14 cellular contexts compared by ENCODE assay signal in genomic region chr10:132847856-132848255, GRCh38.
DNase-seq lines count a peak whose midpoint lies in the region; ATAC-seq and TF ChIP-seq lines count a peak whose summit lies in the region.
"Had no signal": no experiment of that assay in that cellular context is flagged by ENCODE, and none has a peak within 500 bp of the region (broad histone marks: within the 10 kb centered on the region; RNA-seq: fewer than 3 reads in every experiment).

No MANE protein-coding gene starts in this region.

- no peak overlapping the region for H3K27ac ChIP-seq in Peyer's patch
- H3K27ac ChIP-seq in thyroid gland: peak overlapping the region in 1 of 3 donors; percentile 46
- no peak overlapping the region for H3K27ac ChIP-seq in MM.1S (ENCODE audit: low read length)
- H3K27ac ChIP-seq: heart right ventricle, WERI-Rb-1 had no signal

- WGBS in thyroid gland, 2 donors: 8 to 13% methylated on average over 17 of the region's 17 CpGs

- H3F3A ChIP-seq in MM.1S (ENCODE audit: insufficient read depth, low read length): no peaks in the 10 kb centered on the region

- no peak overlapping the region for H3K4me2 ChIP-seq in MM.1S (ENCODE audit: low read depth, low read length)

- TF ChIP-seq CTCF in Peyer's patch (IDR thresholded peaks at IDR 0.05): no peak
- no peak for TF ChIP-seq CTCF in thyroid gland (IDR thresholded peaks at IDR 0.05)
- no peak for TF ChIP-seq CTCF in MM.1S (IDR thresholded peaks at IDR 0.05; ENCODE audit: low read length)

- H3K27ac Mint-ChIP-seq in memory B cell: no peak overlapping the region

- H3K9me3 ChIP-seq in Peyer's patch (peaks cover 0 to 9% (median 1%) of the 10 kb centered on the region in 4 donors), thyroid gland (no peaks in the 10 kb centered on the region), MM.1S (replicated peaks; ENCODE audit: insufficient read depth, low read length) (no peaks in the 10 kb centered on the region)

- H3K4me3 Mint-ChIP-seq in memory B cell: peak overlapping the region; percentile 67

- H3K27me3 ChIP-seq in Peyer's patch: no peaks in the 10 kb centered on the region
- no peaks in the 10 kb centered on the region for H3K27me3 ChIP-seq in thyroid gland
- peaks cover 29% of the 10 kb centered on the region for H3K27me3 ChIP-seq in MM.1S (replicated peaks; ENCODE audit: insufficient read depth, low read length)

- no peak overlapping the region for H3K4me3 ChIP-seq in Peyer's patch
- no peak overlapping the region for H3K4me3 ChIP-seq in thyroid gland (replicated peaks in 1 of 3)
- no peak overlapping the region for H3K4me3 ChIP-seq in MM.1S (ENCODE audit: low read length)

- peaks cover 4% of the 10 kb centered on the region for H3K4me1 Mint-ChIP-seq in memory B cell

- no peaks in the 10 kb centered on the region for H3K79me2 ChIP-seq in MM.1S (ENCODE audit: low read length)

- H3K9me3 Mint-ChIP-seq in memory B cell: no peaks in the 10 kb centered on the region

- H3K9me2 ChIP-seq in MM.1S (replicated peaks; ENCODE audit: insufficient read depth, low read length): no peaks in the 10 kb centered on the region

- intact Hi-C loops in cardiac septum (cut with DNase I) (no loop called here), Right ventricle myocardium superior (cut with DNase I) (no loop called here), thyroid gland (cut with DNase I) (no loop called here)

- H3K4me1 ChIP-seq in Peyer's patch (no peaks in the 10 kb centered on the region), thyroid gland (peaks cover 0 to 12% of the 10 kb centered on the region in 2 donors), MM.1S (ENCODE audit: low read length) (no peaks in the 10 kb centered on the region)

- no peaks in the 10 kb centered on the region for H4K20me1 ChIP-seq in MM.1S (ENCODE audit: insufficient read depth, low read length)

- DNase-seq in cardiac septum (ENCODE audit: low spot score) (peak; percentile 24), Right ventricle myocardium superior (no peak), Peyer's patch (peak in 2 of 3 donors; percentile 12 to 44), memory B cell (ENCODE audit: low spot score in 2 of 2) (no peak), thyroid gland (peak; percentile 69 to 74), MM.1S (no peak), GM03348 (ENCODE audit: low spot score) (no peak), NCI-H526 (lab: John Stamatoyannopoulos, UW) (no peak)
- DNase-seq: activated gamma-delta T cell; NCI-H748 treated with DMSO at 0.1 percent for 48 hours; stimulated activated CD4-positive, alpha-beta T cell treated with anti-CD3 and anti-CD28 coated beads, Interleukin-4, amount 100 ng/mL, for 4 hours; WERI-Rb-1 had no signal

- H3K36me3 Mint-ChIP-seq in memory B cell: no peaks in the 10 kb centered on the region
- H3K36me3 Mint-ChIP-seq: CD14-positive monocyte had no signal

- no peak overlapping the region for H2AFZ ChIP-seq in MM.1S (ENCODE audit: low read length)

- H3K27me3 Mint-ChIP-seq in memory B cell: peaks cover 5% of the 10 kb centered on the region

- H3K36me3 ChIP-seq in Peyer's patch (no peaks in the 10 kb centered on the region), thyroid gland (no peaks in the 10 kb centered on the region), MM.1S (replicated peaks; ENCODE audit: insufficient read depth, low read length) (no peaks in the 10 kb centered on the region)
- H3K36me3 ChIP-seq: heart right ventricle, WERI-Rb-1 had no signal

- H3K9ac ChIP-seq in MM.1S (ENCODE audit: low read length): no peak overlapping the region

- TF ChIP-seq POLR2A in Peyer's patch (IDR thresholded peaks at IDR 0.05) (no peak), thyroid gland (IDR thresholded peaks at IDR 0.05) (no peak)

- ATAC-seq in Right ventricle myocardium superior (ENCODE audit: poor library complexity): no peak
- ATAC-seq in memory B cell (ENCODE audit: low read depth): no peak

Comparison
In these comparisons a context has a peak if more than half of its experiments do, and no peak if none do; other contexts are left out.
1. DNase-seq: peak in cardiac septum (single experiment), Peyer's patch (2 of 3) and thyroid gland (2 of 2); none in Right ventricle myocardium superior (single experiment), memory B cell (0 of 2), MM.1S (single experiment), GM03348 (single experiment) and NCI-H526 (0 of 2).